27 cellular contexts compared by ENCODE assay signal in the genomic region with DNA sequence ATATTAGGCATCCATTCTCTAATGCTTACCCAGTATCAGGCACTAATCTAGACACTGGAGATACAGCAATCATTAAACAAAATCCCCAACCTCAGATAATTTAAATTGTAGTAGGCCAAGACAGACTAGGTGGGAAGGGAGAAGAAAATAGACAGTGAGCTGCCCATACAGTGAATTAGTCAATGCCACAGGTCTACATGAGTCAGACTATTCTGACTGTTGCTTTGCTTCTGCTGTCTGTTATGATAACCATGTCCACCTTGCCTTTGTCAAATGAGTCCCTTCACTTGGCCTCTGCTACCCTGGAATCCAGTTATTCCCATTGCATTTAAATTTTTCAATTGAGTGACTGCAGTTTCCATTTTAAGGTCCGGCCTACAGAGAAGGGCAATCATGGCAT. TPM values are rescaled to one million over a fixed set of nuclear protein-coding genes. Genes with fewer than 3 reads are reported as not detected.
A peak's percentile ranks its signal among the peaks of the same experiment; 100 is the strongest.
DNase-seq lines count a peak whose midpoint lies in the region; ATAC-seq, FAIRE-seq and TF ChIP-seq lines count a peak whose summit lies in the region.
"Had no signal": no experiment of that assay in that cellular context is flagged by ENCODE, and none has a peak within 500 bp of the region (broad histone marks: within the 10 kb centered on the region; RNA-seq: fewer than 3 reads in every experiment).

No MANE protein-coding gene starts in this region.

- no peak overlapping the region for H3K4me3 ChIP-seq in A673 (ENCODE audit: low read depth, low read length, poor library complexity, severe bottlenecking)
- H3K4me3 ChIP-seq: BLaER1, breast epithelium, gastroesophageal sphincter, GM12878, left lung, pancreas, skin epidermis, testis had no signal

- H3K9me3 Mint-ChIP-seq in stimulated activated naive B cell treated with anti-CD40 and anti-IgM and Interleukin-4, amounts not matched to agents 10 μg/mL and 1 μg/mL and 100 μg/mL, for 72 hours = no peaks in the 10 kb centered on the region
- H3K9me3 Mint-ChIP-seq: activated naive CD4-positive, alpha-beta T cell treated with anti-CD3 and anti-CD28 coated beads, Interleukin-2, amount 50 U/mL, for 72 hours had no signal

- intact Hi-C loops in A673 (cut with micrococcal nuclease; ENCODE audit: unreplicated experiment) = no loop called here

- no peaks in the 10 kb centered on the region for H3K27me3 Mint-ChIP-seq in stimulated activated naive B cell treated with anti-CD40 and anti-IgM and Interleukin-4, amounts not matched to agents 10 μg/mL and 1 μg/mL and 100 μg/mL, for 72 hours
- H3K27me3 Mint-ChIP-seq: activated CD4-positive, alpha-beta T cell treated with anti-CD3 and anti-CD28 coated beads for 36 hours had no signal

- peaks cover 0 to 2% of the 10 kb centered on the region in 2 donors for H3K4me1 Mint-ChIP-seq in stimulated activated naive B cell treated with anti-CD40 and anti-IgM and Interleukin-4, amounts not matched to agents 10 μg/mL and 1 μg/mL and 100 μg/mL, for 72 hours
- H3K4me1 Mint-ChIP-seq: activated CD4-positive, alpha-beta T cell treated with anti-CD3 and anti-CD28 coated beads for 36 hours had no signal

- FAIRE-seq in GM12892 (lab: Jason Lieb, UNC) = peak; percentile 5
- FAIRE-seq: GM12878, pancreas had no signal

- H3K27ac ChIP-seq in foreskin keratinocyte (no peak overlapping the region), A673 (ENCODE audit: low read depth, low read length, poor library complexity, severe bottlenecking) (no peak overlapping the region)
- H3K27ac ChIP-seq: BLaER1, breast epithelium, gastroesophageal sphincter, left lung, pancreas, skin epidermis, testis had no signal

- H3K4me1 ChIP-seq in foreskin keratinocyte = peaks cover 13% of the 10 kb centered on the region
- H3K4me1 ChIP-seq in A673 (ENCODE audit: insufficient read depth, low read length, poor library complexity, severe bottlenecking) = peaks cover 2% of the 10 kb centered on the region
- H3K4me1 ChIP-seq: BLaER1, breast epithelium, gastroesophageal sphincter, pancreas, testis had no signal

- CTCF ChIA-PET in A673 (lab: Charles Lee) = no interaction called here

- H3K9me3 ChIP-seq in A673 (ENCODE audit: low read depth, low read length, poor library complexity, severe bottlenecking) = no peaks in the 10 kb centered on the region
- H3K9me3 ChIP-seq: BLaER1, breast epithelium, gastroesophageal sphincter, left lung, pancreas, testis had no signal

- TF ChIP-seq POLR2A in GM12892 (IDR thresholded peaks at IDR 0.05; ENCODE audit: low read depth, low read length) = no peak

- no peaks in the 10 kb centered on the region for H3K36me3 Mint-ChIP-seq in stimulated activated naive B cell treated with anti-CD40 and anti-IgM and Interleukin-4, amounts not matched to agents 10 μg/mL and 1 μg/mL and 100 μg/mL, for 72 hours
- H3K36me3 Mint-ChIP-seq: activated naive CD4-positive, alpha-beta T cell treated with anti-CD3 and anti-CD28 coated beads, Interleukin-2, amount 50 U/mL, for 72 hours had no signal

- DNase-seq in GM12892 (ENCODE audit: insufficient read length) (no peak), M059J (ENCODE audit: low read depth) (peak; percentile 31), foreskin keratinocyte (peak in 1 of 2 donors; percentile 49), NCI-H2107 (lab: John Stamatoyannopoulos, UW) (no peak), HPDE6-E6E7 (ENCODE audit: extremely low spot score) (no peak), A673 (ENCODE audit: low spot score) (no peak)
- DNase-seq in stimulated activated naive B cell treated with anti-CD40 and anti-IgM and Interleukin-4, amounts not matched to agents 10 μg/mL and 1 μg/mL and 100 μg/mL, for 72 hours = no peak
- DNase-seq: activated CD4-positive, alpha-beta T cell treated with anti-CD3 and anti-CD28 coated beads for 36 hours; anterior cingulate cortex; HCEC 1CT; hypothalamus; left lung; mesenchymal stem cell; NCI-H1092 treated with DMSO at 0.1 percent for 48 hours; NCI-H187; NCI-H524 treated with DMSO at 0.1 percent for 48 hours; pancreas; retina; SIG-M5; stimulated activated naive CD4-positive, alpha-beta T cell treated with Interleukin-2 at 50 U/mL for 16 hours; testis had no signal

- H3K36me3 ChIP-seq in A673 (ENCODE audit: insufficient read depth, low read length, poor library complexity, severe bottlenecking) = peaks cover 5% of the 10 kb centered on the region
- H3K36me3 ChIP-seq: breast epithelium, pancreas had no signal

- POLR2A ChIA-PET in A673 (lab: Charles Lee; ENCODE audit: low non-redundant PET) = no interaction called here

- no peak overlapping the region for H3K4me3 Mint-ChIP-seq in stimulated activated naive B cell treated with anti-CD40 and anti-IgM and Interleukin-4, amounts not matched to agents 10 μg/mL and 1 μg/mL and 100 μg/mL, for 72 hours
- H3K4me3 Mint-ChIP-seq: activated CD4-positive, alpha-beta T cell treated with anti-CD3 and anti-CD28 coated beads for 36 hours had no signal

- ATAC-seq in foreskin keratinocyte = peak; percentile 73
- ATAC-seq in stimulated activated naive B cell treated with anti-CD40 and anti-IgM and Interleukin-4, amounts not matched to agents 10 μg/mL and 1 μg/mL and 100 μg/mL, for 72 hours (replicated peaks) = peak; percentile 31 to 52
- ATAC-seq: activated CD4-positive, alpha-beta T cell treated with anti-CD3 and anti-CD28 coated beads for 36 hours; gastroesophageal sphincter; GM12878; left lung; pancreas had no signal

- H3K27ac Mint-ChIP-seq in stimulated activated naive B cell treated with anti-CD40 and anti-IgM and Interleukin-4, amounts not matched to agents 10 μg/mL and 1 μg/mL and 100 μg/mL, for 72 hours = no peak overlapping the region
- H3K27ac Mint-ChIP-seq: activated CD4-positive, alpha-beta T cell treated with anti-CD3 and anti-CD28 coated beads for 36 hours; activated naive CD4-positive, alpha-beta T cell treated with anti-CD3 and anti-CD28 coated beads, Interleukin-2, amount 50 U/mL, for 72 hours had no signal

- TF ChIP-seq CTCF in foreskin keratinocyte (conservative IDR thresholded peaks at IDR 0.05) (no peak), A673 (conservative IDR thresholded peaks at IDR 0.05; ENCODE audit: low read depth, low read length) (no peak)

- H3K27me3 ChIP-seq in foreskin keratinocyte = no peaks in the 10 kb centered on the region
- no peaks in the 10 kb centered on the region for H3K27me3 ChIP-seq in A673 (replicated peaks; ENCODE audit: insufficient read depth, low read depth, low read length, poor library complexity)
- H3K27me3 ChIP-seq: BLaER1, breast epithelium, gastroesophageal sphincter, left lung, pancreas, testis had no signal

- BruUV-seq in A673 (replicated peaks; lab: Mats Ljungman, UMichigan) = no TSS peak

RNA-seq across cellular contexts. Expression of a gene that starts 59.5 kb away (rescaled TPM):
- 7.7 TPM for polyA plus RNA-seq in GM12892 (2012; ENCODE audit: missing spikeins)
- total RNA-seq in M059J (2014; rRNA removed; shearing (Covaris generic)) = 13.1 and 20.6 TPM in 2 replicates
- 4.9 TPM in 2 replicates for total RNA-seq in foreskin keratinocyte
- 1.9 and 2.3 TPM in 2 replicates for polyA plus RNA-seq in foreskin keratinocyte
- total RNA-seq in A673 (2021) = 30.0 and 30.2 TPM in 2 replicates
